28 cellular contexts compared by ENCODE assay signal in the genomic region with DNA sequence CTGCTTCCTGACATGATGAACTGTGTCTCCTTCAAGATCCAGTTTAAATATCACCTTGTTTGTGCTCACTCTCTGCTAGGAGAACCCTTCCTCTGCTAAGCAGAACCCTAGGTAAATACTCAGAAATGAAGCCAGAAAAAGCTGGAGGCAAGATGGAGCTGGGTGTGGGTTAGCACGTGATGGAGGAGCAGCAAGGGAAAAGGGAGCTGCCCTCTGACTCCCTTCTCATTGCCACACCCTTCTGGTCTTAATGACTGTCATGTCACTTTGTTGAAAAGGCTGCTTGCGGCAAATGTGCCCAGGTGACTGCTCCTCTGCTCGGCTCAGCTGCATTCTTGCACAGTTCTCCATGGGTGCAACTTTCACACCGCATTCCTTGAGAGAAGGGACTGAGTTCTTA.
"Had no signal": no experiment of that assay in that cellular context is flagged by ENCODE, and none has a peak within 500 bp of the region (broad histone marks: within the 10 kb centered on the region; RNA-seq: fewer than 3 reads in every experiment).

No MANE protein-coding gene starts in this region.

- H3K36me3 Mint-ChIP-seq: activated naive CD8-positive, alpha-beta T cell; T-cell had no signal

- H3K4me3 Mint-ChIP-seq: activated B cell treated with CpG ODN at 0.5 μM for 24 hours; activated CD8-positive, alpha-beta T cell treated with anti-CD3 and anti-CD28 coated beads for 36 hours; activated naive CD8-positive, alpha-beta T cell; activated T-cell treated with anti-CD3 and anti-CD28 coated beads, Interleukin-2, amount 50 U/mL, for 4 hours; activated T-helper 17 cell treated with anti-CD3 and anti-CD28 coated beads, Interleukin-2, amount 50 U/mL, for 72 hours; T-cell; T-helper 1 cell treated with Interleukin-12 subunit alpha and Interleukin-12 subunit beta and Interleukin-4 antibody, amounts not matched to agents 30 μg/mL and 1 μg/mL, for 36 hours had no signal

- H3K4me3 ChIP-seq: body of pancreas, colonic mucosa, esophagus squamous epithelium, gastroesophageal sphincter had no signal

- H3K27ac Mint-ChIP-seq: activated B cell treated with CpG ODN at 0.5 μM for 24 hours; activated CD8-positive, alpha-beta T cell treated with anti-CD3 and anti-CD28 coated beads for 36 hours; activated naive CD8-positive, alpha-beta T cell; activated T-helper 17 cell treated with anti-CD3 and anti-CD28 coated beads, Interleukin-2, amount 50 U/mL, for 72 hours; T-cell; T-helper 1 cell treated with Interleukin-12 subunit alpha and Interleukin-12 subunit beta and Interleukin-4 antibody, amounts not matched to agents 30 μg/mL and 1 μg/mL, for 36 hours had no signal

- DNase-seq: activated B cell treated with CpG ODN at 0.5 μM for 24 hours; activated CD4-positive, alpha-beta T cell treated with anti-CD3 and anti-CD28 coated beads for 48 hours; activated CD4-positive, alpha-beta T cell treated with anti-CD3 and anti-CD28 coated beads, Interleukin-2, amount 50 U/mL, for 1 hour; activated CD4-positive, alpha-beta T cell treated with anti-CD3 and anti-CD28 coated beads, Interleukin-2, amount 50 U/mL, for 48 hours; activated CD8-positive, alpha-beta memory T cell treated with anti-CD3 and anti-CD28 coated beads for 24 hours; activated CD8-positive, alpha-beta T cell treated with anti-CD3 and anti-CD28 coated beads for 36 hours; activated effector memory CD4-positive, alpha-beta T cell treated with Interleukin-2 at 50 U/mL for 16 hours; activated gamma-delta T cell treated with Interleukin-2 at 50 U/mL for 16 hours; activated naive CD4-positive, alpha-beta T cell treated with anti-CD3 and anti-CD28 coated beads, Interleukin-2, amount 50 U/mL, for 16 hours; activated naive CD4-positive, alpha-beta T cell treated with Interleukin-2 at 50 U/mL for 16 hours; activated T-cell treated with anti-CD3 and anti-CD28 coated beads, Interleukin-2, amount 50 U/mL, for 4 hours; amygdala; aorta; body of pancreas; caudate nucleus; colonic mucosa; effector CD8-positive, alpha-beta T cell; esophagus squamous epithelium; foreskin melanocyte; T-cell; T1000; WERI-Rb-1 had no signal

- H3K4me1 Mint-ChIP-seq: activated B cell treated with CpG ODN at 0.5 μM for 24 hours; activated T-helper 17 cell treated with anti-CD3 and anti-CD28 coated beads, Interleukin-2, amount 50 U/mL, for 72 hours; T-cell had no signal

- H3K27me3 Mint-ChIP-seq: activated CD8-positive, alpha-beta T cell treated with anti-CD3 and anti-CD28 coated beads for 36 hours; T-cell had no signal

- H3K9me3 Mint-ChIP-seq: activated B cell treated with CpG ODN at 0.5 μM for 24 hours; activated CD8-positive, alpha-beta T cell treated with anti-CD3 and anti-CD28 coated beads for 36 hours; activated T-cell treated with anti-CD3 and anti-CD28 coated beads, Interleukin-2, amount 50 U/mL, for 4 hours; activated T-helper 17 cell treated with anti-CD3 and anti-CD28 coated beads, Interleukin-2, amount 50 U/mL, for 72 hours; T-cell; T-helper 1 cell treated with Interleukin-12 subunit alpha and Interleukin-12 subunit beta and Interleukin-4 antibody, amounts not matched to agents 30 μg/mL and 1 μg/mL, for 36 hours had no signal

- H3K4me1 ChIP-seq: body of pancreas, colonic mucosa, esophagus squamous epithelium, gastroesophageal sphincter had no signal

- ATAC-seq: activated CD4-positive, CD25-positive, alpha-beta regulatory T cell treated with anti-CD3 and anti-CD28 coated beads, Interleukin-2, amount 50 U/mL, for 24 hours; activated CD8-positive, alpha-beta T cell treated with anti-CD3 and anti-CD28 coated beads for 36 hours; activated T-cell treated with anti-CD3 and anti-CD28 coated beads, Interleukin-2, amount 50 U/mL, for 4 hours; activated T-helper 17 cell treated with anti-CD3 and anti-CD28 coated beads, Interleukin-2, amount 50 U/mL, for 72 hours; body of pancreas; gastroesophageal sphincter; T-cell had no signal

- H3K9me3 ChIP-seq: body of pancreas, colonic mucosa, esophagus squamous epithelium, gastroesophageal sphincter had no signal

- H3K36me3 ChIP-seq: colonic mucosa, esophagus squamous epithelium, gastroesophageal sphincter had no signal

- H3K27ac ChIP-seq: body of pancreas, colonic mucosa, epithelial cell of prostate, esophagus squamous epithelium, gastroesophageal sphincter, WERI-Rb-1 had no signal

- H3K27me3 ChIP-seq: body of pancreas, colonic mucosa, esophagus squamous epithelium had no signal
